ENCODE assay signal across 10 cellular contexts in the genomic region with DNA sequence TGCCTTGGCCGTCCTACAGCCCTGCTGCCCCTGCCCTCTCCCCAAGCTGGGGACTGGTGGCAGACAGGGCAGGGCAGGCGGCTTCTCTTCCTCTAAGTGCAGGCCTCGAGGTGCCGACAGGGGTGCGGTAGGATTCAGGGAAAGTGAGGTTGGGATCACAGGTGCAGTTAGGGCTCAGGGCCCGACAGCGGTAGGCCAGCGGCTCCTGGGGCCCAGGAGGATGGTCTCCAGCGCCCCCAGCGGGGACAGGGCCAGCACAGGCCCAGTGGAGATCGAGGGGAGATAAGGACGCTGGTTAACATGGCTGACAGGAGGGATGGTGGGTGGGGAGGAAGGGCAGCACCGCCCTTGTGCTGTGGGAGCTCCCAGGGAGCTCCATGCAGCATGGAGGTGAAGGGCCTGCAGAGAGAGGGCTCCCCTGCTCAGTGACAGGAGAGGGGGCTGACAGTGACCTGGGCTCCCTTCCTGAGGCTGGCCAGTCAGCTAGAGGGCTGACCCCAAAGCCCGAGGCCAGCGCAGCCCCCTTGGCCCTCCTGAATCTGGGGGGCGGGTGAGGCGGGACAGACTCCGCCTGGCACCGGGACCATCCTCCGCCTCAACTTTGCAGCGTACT. TPM values are rescaled to one million over a fixed set of nuclear protein-coding genes. Genes with fewer than 3 reads are reported as not detected.
DNase-seq lines count a peak whose midpoint lies in the region; ATAC-seq, FAIRE-seq and TF ChIP-seq lines count a peak whose summit lies in the region.
"Had no signal": no experiment of that assay in that cellular context is flagged by ENCODE, and none has a peak within 500 bp of the region (broad histone marks: within the 10 kb centered on the region; RNA-seq: fewer than 3 reads in every experiment).

No MANE protein-coding gene starts in this region.

- H3K36me3 Mint-ChIP-seq in activated naive CD8-positive, alpha-beta T cell treated with anti-CD3 and anti-CD28 coated beads for 36 hours: no peaks in the 10 kb centered on the region

- no peak for TF ChIP-seq EP300 in transverse colon (IDR thresholded peaks at IDR 0.05; ENCODE audit: low read depth)

- intact Hi-C loops in transverse colon (cut with DNase I; ENCODE audit: low total_unique reads): no loop called here

- peak in 2 of 5 experiments; percentile 11 to 19 for TF ChIP-seq CTCF in transverse colon (IDR thresholded peaks at IDR 0.05)

- H3K27me3 Mint-ChIP-seq in activated naive CD8-positive, alpha-beta T cell treated with anti-CD3 and anti-CD28 coated beads for 36 hours: peaks cover 3% of the 10 kb centered on the region

- no peak overlapping the region for H3K4me3 ChIP-seq in transverse colon

- peaks cover 41 to 93% (median 75%) of the 10 kb centered on the region in 4 donors for H3K4me1 ChIP-seq in transverse colon

- no peak overlapping the region for H3K27ac Mint-ChIP-seq in activated naive CD8-positive, alpha-beta T cell treated with anti-CD3 and anti-CD28 coated beads for 36 hours

- H3K9me3 Mint-ChIP-seq in activated naive CD8-positive, alpha-beta T cell treated with anti-CD3 and anti-CD28 coated beads for 36 hours: no peaks in the 10 kb centered on the region

- peaks cover 16% of the 10 kb centered on the region for H3K27me3 ChIP-seq in transverse colon

- H3K36me3 ChIP-seq in transverse colon: no peaks in the 10 kb centered on the region
- H3K36me3 ChIP-seq: pancreas had no signal

- no peak overlapping the region for H3K4me3 Mint-ChIP-seq in activated naive CD8-positive, alpha-beta T cell treated with anti-CD3 and anti-CD28 coated beads for 36 hours

- no peaks in the 10 kb centered on the region for H3K9me3 ChIP-seq in transverse colon
- H3K9me3 ChIP-seq: pancreas had no signal

- DNase-seq in GM12892 (ENCODE audit: insufficient read length) (no peak), NCI-H526 (lab: John Stamatoyannopoulos, UW) (peak; percentile 65 to 89), kidney glomerular epithelial cell (lab: John Stamatoyannopoulos, UW) (peak; percentile 16), transverse colon (no peak), HPDE6-E6E7 (ENCODE audit: extremely low spot score) (no peak)
- peak; percentile 51 for DNase-seq in activated naive CD8-positive, alpha-beta T cell treated with anti-CD3 and anti-CD28 coated beads for 36 hours

- no peak for TF ChIP-seq POLR2A in GM12892 (IDR thresholded peaks at IDR 0.05; ENCODE audit: low read depth, low read length)
- TF ChIP-seq POLR2A in transverse colon (IDR thresholded peaks at IDR 0.05): no peak

- WGBS in transverse colon (ENCODE audit: low coverage in 1 of 2), 2 donors: 55% methylated on average over 14 of the region's 21 CpGs; no CpG with 5 or more reads in 1 of the 2 donors

- ATAC-seq in GM18520 (IDR thresholded peaks at IDR 0.05; ENCODE audit: unreplicated experiment) (no peak), HG03196 (IDR thresholded peaks at IDR 0.05; ENCODE audit: unreplicated experiment) (no peak)
- ATAC-seq: pancreas had no signal

- peak; percentile 76 for FAIRE-seq in GM12892 (lab: Jason Lieb, UNC)
- FAIRE-seq: pancreas had no signal

- H3K4me1 Mint-ChIP-seq in activated naive CD8-positive, alpha-beta T cell treated with anti-CD3 and anti-CD28 coated beads for 36 hours: peaks cover 42% of the 10 kb centered on the region

- H3K27ac ChIP-seq in transverse colon: peak overlapping the region; percentile 98 to 99 (median 99)
- H3K27ac ChIP-seq: pancreas, VCaP had no signal

- in situ Hi-C loops in transverse colon (cut with MboI; ENCODE audit: low pct_ligation_motif_present in 1 of 4, low pct_unique_long_range_greater_than_20kb in 1 of 4, low sequenced_read_pairs in 3 of 4): no loop called here

RNA-seq across cellular contexts. Expression of gene CRIP1, which starts 0.9 kb away (rescaled TPM):
- 378 TPM for polyA plus RNA-seq in GM12892 (2012; ENCODE audit: missing spikeins)
- 10 to 100 TPM; 82.5 to 87.3 TPM for total RNA-seq in activated naive CD8-positive, alpha-beta T cell treated with anti-CD3 and anti-CD28 coated beads for 36 hours
- total RNA-seq in transverse colon: 100 to 1,000 TPM in 1 of 4 donors, 10 to 100 TPM in 2, not detected in 1; 16.9 to 246 (median 63.0) TPM

RNA-seq across cellular contexts. Expression of gene TEDC1, which starts 5.2 kb away (rescaled TPM):
- 2.0 TPM for polyA plus RNA-seq in GM12892 (2012; ENCODE audit: missing spikeins)
- 10 to 100 TPM; 33.6 to 34.9 TPM for total RNA-seq in activated naive CD8-positive, alpha-beta T cell treated with anti-CD3 and anti-CD28 coated beads for 36 hours
- 10 to 100 TPM; 10.8 to 52.9 (median 29.5) TPM for total RNA-seq in transverse colon

RNA-seq across cellular contexts. Expression of gene CRIP2, which starts 11.2 kb away (rescaled TPM):
- polyA plus RNA-seq in GM12892 (2012; ENCODE audit: missing spikeins): not detected
- under 1 TPM; 0.16 to 0.41 TPM for total RNA-seq in activated naive CD8-positive, alpha-beta T cell treated with anti-CD3 and anti-CD28 coated beads for 36 hours
- total RNA-seq in transverse colon: 10 to 100 TPM; 11.2 to 67.3 (median 22.4) TPM

RNA-seq across cellular contexts. Expression of gene TMEM121, which starts 40.6 kb away (rescaled TPM):
- polyA plus RNA-seq in GM12892 (2012; ENCODE audit: missing spikeins): not detected
- total RNA-seq in activated naive CD8-positive, alpha-beta T cell treated with anti-CD3 and anti-CD28 coated beads for 36 hours: 10 to 100 TPM; 16.7 to 16.8 TPM
- total RNA-seq in transverse colon: under 1 TPM in 2 of 4 donors, not detected in 2; 0.48 to 0.96 TPM

Comparison
In these comparisons a context has a peak if more than half of its experiments do, and no peak if none do; other contexts are left out.
1. DNase-seq: peak in NCI-H526 (2 of 2), activated naive CD8-positive, alpha-beta T cell treated with anti-CD3 and anti-CD28 coated beads for 36 hours (single experiment) and kidney glomerular epithelial cell (single experiment); none in GM12892 (single experiment), transverse colon (single experiment) and HPDE6-E6E7 (single experiment).
2. RNA of gene CRIP2, which starts 11.2 kb away (total RNA-seq): 11.2 to 67.3 TPM in transverse colon; 0.16 to 0.41 TPM in activated naive CD8-positive, alpha-beta T cell treated with anti-CD3 and anti-CD28 coated beads for 36 hours; every median in the first group is over 4 times any median in the second.